In the genomic region with DNA sequence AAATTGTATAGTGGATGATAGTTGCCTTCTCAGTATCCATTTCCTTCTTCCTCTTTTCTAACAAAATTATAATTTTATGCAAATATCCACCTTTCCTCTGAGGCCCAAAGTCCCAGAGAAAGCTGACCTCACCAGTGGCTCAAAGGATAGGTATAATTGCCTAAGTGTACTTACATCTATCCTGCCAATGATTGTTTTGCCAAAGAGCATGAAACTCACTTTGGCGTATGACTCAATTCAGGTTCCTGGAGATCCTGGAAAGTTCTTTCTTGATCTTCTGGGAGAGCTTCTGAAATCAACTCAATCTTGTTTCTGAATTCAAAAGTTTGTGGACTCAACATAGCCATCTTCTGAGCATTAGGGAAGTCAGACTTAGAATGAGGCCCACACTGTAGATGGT, we compare ENCODE assay signal across 19 cellular contexts. TPM values are rescaled to one million over a fixed set of nuclear protein-coding genes. Genes with fewer than 3 reads are reported as not detected.
DNase-seq lines count a peak whose midpoint lies in the region; ATAC-seq and TF ChIP-seq lines count a peak whose summit lies in the region.
"Had no signal": no experiment of that assay in that cellular context is flagged by ENCODE, and none has a peak within 500 bp of the region (broad histone marks: within the 10 kb centered on the region; RNA-seq: fewer than 3 reads in every experiment).

No MANE protein-coding gene starts in this region.

- no peaks in the 10 kb centered on the region for H3K27me3 ChIP-seq in GM23248 (replicated peaks; ENCODE audit: insufficient read depth)
- no peaks in the 10 kb centered on the region for H3K27me3 ChIP-seq in trophoblast cell (ENCODE audit: insufficient read depth, low read length)

- H3K27ac Mint-ChIP-seq in endothelial cell (ENCODE audit: unreplicated experiment), result no peak overlapping the region

- DNase-seq in GM23248 (peak; percentile 8), NCI-H526 (lab: John Stamatoyannopoulos, UW) (peak; percentile 50 to 62), epithelial cell of esophagus (ENCODE audit: low read depth) (peak; percentile 47), trophoblast cell (peak; percentile 58 to 89), retina (no peak), endothelial cell (ENCODE audit: low spot score) (no peak)
- DNase-seq: ACHN, GDM1, KBM-7, MV-4-11, NCI-H1417 treated with DMSO at 0.1 percent for 48 hours, NCI-H187 treated with DMSO at 0.1 percent for 48 hours, NCI-H226, NCI-H524, SHP77 had no signal

- no peak overlapping the region for H3K4me3 ChIP-seq in GM23248
- no peak overlapping the region for H3K4me3 ChIP-seq in epithelial cell of esophagus (ENCODE audit: low read length)
- no peak overlapping the region for H3K4me3 ChIP-seq in trophoblast cell (ENCODE audit: low read depth, low read length)
- H3K4me3 ChIP-seq: HAP-1, SK-N-MC had no signal

- H2AFZ ChIP-seq in GM23248, result no peak overlapping the region; the same call in 1 of the 2 replicates
- H2AFZ ChIP-seq in trophoblast cell (ENCODE audit: insufficient read depth, low read length, poor library complexity), result no peak overlapping the region

- no peak overlapping the region for H3K4me3 Mint-ChIP-seq in endothelial cell (ENCODE audit: unreplicated experiment)

- H4K91ac ChIP-seq in trophoblast cell (ENCODE audit: low read depth, low read length), result no peak overlapping the region

- no peak for TF ChIP-seq CTCF in epithelial cell of esophagus (IDR thresholded peaks at IDR 0.05; ENCODE audit: insufficient read depth, low read depth, low read length, missing control alignments)
- TF ChIP-seq CTCF in endothelial cell (IDR thresholded peaks at IDR 0.05; ENCODE audit: unreplicated experiment), result no peak

- no peaks in the 10 kb centered on the region for H3K4me1 Mint-ChIP-seq in endothelial cell (ENCODE audit: unreplicated experiment)

- no peak overlapping the region for H3K18ac ChIP-seq in trophoblast cell (ENCODE audit: low read length)

- no peaks in the 10 kb centered on the region for H3K9me3 Mint-ChIP-seq in endothelial cell (ENCODE audit: unreplicated experiment)

- no peaks in the 10 kb centered on the region for H3F3A ChIP-seq in GM23248 (ENCODE audit: insufficient read depth)

- no peaks in the 10 kb centered on the region for H4K20me1 ChIP-seq in GM23248 (ENCODE audit: insufficient read depth)

- H4K8ac ChIP-seq in trophoblast cell (ENCODE audit: low read depth, low read length), result no peak overlapping the region

- no peak overlapping the region for H3K9ac ChIP-seq in GM23248
- H3K9ac ChIP-seq in trophoblast cell (ENCODE audit: low read length), result no peak overlapping the region

- H2AK5ac ChIP-seq in trophoblast cell (ENCODE audit: low read length), result no peak overlapping the region

- no peak overlapping the region for H3K14ac ChIP-seq in trophoblast cell (ENCODE audit: low read length)

- H3K4ac ChIP-seq in trophoblast cell (ENCODE audit: low read depth, low read length), result no peak overlapping the region

- H3K27ac ChIP-seq in GM23248 (no peak overlapping the region), trophoblast cell (ENCODE audit: low read depth, low read length) (peak overlapping the region; percentile 54)
- H3K27ac ChIP-seq: C4-2B, SK-N-MC had no signal

- H3K9me2 ChIP-seq in GM23248 (ENCODE audit: insufficient read depth), result no peaks in the 10 kb centered on the region

- no peak overlapping the region for H2BK120ac ChIP-seq in trophoblast cell (ENCODE audit: insufficient read depth, low read length, poor library complexity)

- H3K27me3 Mint-ChIP-seq in endothelial cell (ENCODE audit: unreplicated experiment), result no peaks in the 10 kb centered on the region

- H3K9me3 ChIP-seq in GM23248 (ENCODE audit: low read depth), result no peaks in the 10 kb centered on the region
- H3K9me3 ChIP-seq in trophoblast cell (ENCODE audit: insufficient read depth, low read depth, low read length), result no peaks in the 10 kb centered on the region
- H3K9me3 ChIP-seq: HAP-1 had no signal

- H3K4me1 ChIP-seq in GM23248 (ENCODE audit: insufficient read depth), result no peaks in the 10 kb centered on the region
- no peaks in the 10 kb centered on the region for H3K4me1 ChIP-seq in trophoblast cell (ENCODE audit: control insufficient read depth in 1 of 2, insufficient read depth in 2 of 2, low read length in 2 of 2)
- H3K4me1 ChIP-seq: HAP-1 had no signal

- no peak overlapping the region for H4K12ac ChIP-seq in trophoblast cell (ENCODE audit: low read depth, low read length)

- H2BK12ac ChIP-seq in trophoblast cell (ENCODE audit: low read length), result no peak overlapping the region

- no peaks in the 10 kb centered on the region for H3K36me3 Mint-ChIP-seq in endothelial cell (ENCODE audit: low read depth, unreplicated experiment)

- no peak overlapping the region for H3K23ac ChIP-seq in trophoblast cell (ENCODE audit: low read length)

- H2BK5ac ChIP-seq in trophoblast cell (ENCODE audit: low read depth, low read length, poor library complexity), result no peak overlapping the region

- peaks cover 1% of the 10 kb centered on the region for H3K79me1 ChIP-seq in trophoblast cell (ENCODE audit: low read length)

- H3K36me3 ChIP-seq in GM23248 (ENCODE audit: low read depth) (no peaks in the 10 kb centered on the region), trophoblast cell (ENCODE audit: control insufficient read depth in 1 of 2, insufficient read depth in 2 of 2, low read length in 2 of 2) (no peaks in the 10 kb centered on the region)
- H3K36me3 ChIP-seq: HAP-1 had no signal

- H3K4me2 ChIP-seq in GM23248 (ENCODE audit: unreplicated experiment), result no peak overlapping the region
- H3K4me2 ChIP-seq in trophoblast cell (ENCODE audit: low read length), result no peak overlapping the region

- 88 to 97% methylated on average over 1 of the region's 1 CpG for WGBS in GM23248 (ENCODE audit: low coverage in 1 of 2, low lambda C conversion rate in 2 of 2, missing lambda C conversion rate in 2 of 2), 2 experiments
- WGBS in trophoblast cell (ENCODE audit: extremely low coverage, insufficient coverage, insufficient read length), result no CpG with 5 or more reads among the region's 1 CpG

- in situ Hi-C loops in GM23248 (cut with MboI), result no loop called here

- H3K79me2 ChIP-seq in GM23248 (ENCODE audit: insufficient read depth), result no peaks in the 10 kb centered on the region
- no peaks in the 10 kb centered on the region for H3K79me2 ChIP-seq in trophoblast cell (ENCODE audit: control insufficient read depth, insufficient read depth, low read length, poor library complexity)

- no peak for ATAC-seq in HG02678 (IDR thresholded peaks at IDR 0.05; ENCODE audit: unreplicated experiment)

RNA-seq across cellular contexts. Expression of a gene that starts 10.5 kb away (rescaled TPM):
- 17.3 and 17.7 TPM in 2 replicates for total RNA-seq in GM23248 (2014; rRNA removed; shearing (Covaris generic))
- 42.5 and 52.9 TPM in 2 replicates for polyA plus RNA-seq in GM23248 (2016; fragmentation: Nextera tagmentation; extraction: Ambion mirVana)
- polyA plus RNA-seq in trophoblast cell (2013), result 107 and 110 TPM in 2 replicates
- total RNA-seq in endothelial cell (ENCODE audit: unreplicated experiment), result 110 TPM

RNA-seq across cellular contexts. Expression of a gene that starts 20.9 kb away (rescaled TPM):
- 16.4 and 18.3 TPM in 2 replicates for total RNA-seq in GM23248 (2014; rRNA removed; shearing (Covaris generic))
- 15.6 and 16.4 TPM in 2 replicates for polyA plus RNA-seq in GM23248 (2016; fragmentation: Nextera tagmentation; extraction: Ambion mirVana)
- 11.5 and 12.0 TPM in 2 replicates for polyA plus RNA-seq in trophoblast cell (2013)
- total RNA-seq in endothelial cell (ENCODE audit: unreplicated experiment), result 50.6 TPM

Comparison
In these comparisons a context has a peak if more than half of its experiments do, and no peak if none do; other contexts are left out.
1. DNase-seq: peak in GM23248 (single experiment), NCI-H526 (2 of 2), epithelial cell of esophagus (single experiment) and trophoblast cell (2 of 2); none in retina (single experiment) and endothelial cell (single experiment).